9 cellular contexts compared by ENCODE assay signal in genomic region chr5:150153957-150154617, GRCh38. TPM values are rescaled to one million over a fixed set of nuclear protein-coding genes. Genes with fewer than 3 reads are reported as not detected.
DNase-seq lines count a peak whose midpoint lies in the region; ATAC-seq and TF ChIP-seq lines count a peak whose summit lies in the region.
"Had no signal": no experiment of that assay in that cellular context is flagged by ENCODE, and none has a peak within 500 bp of the region (broad histone marks: within the 10 kb centered on the region; RNA-seq: fewer than 3 reads in every experiment).

No MANE protein-coding gene starts in this region.

- POLR2A ChIA-PET in BJ (lab: Charles Lee) = interaction anchor here (0.6 to 1.0 kb wide), 3 partner anchors 10 to 155 kb away, joined by 3 to 6 read pairs (median 4); no protein-coding TSS in a partner anchor

- peak overlapping the region in 7 of 8 donors; percentile 65 to 96 (median 78) for H3K4me3 Mint-ChIP-seq in naive B cell

- H3K36me3 ChIP-seq in BJ (ENCODE audit: control insufficient read depth, insufficient read depth, low read length) (peaks cover 9% of the 10 kb centered on the region), MG63 (peaks cover 3% of the 10 kb centered on the region)
- H3K36me3 ChIP-seq: cardiac muscle cell had no signal

- peaks cover 21 to 28% (median 27%) of the 10 kb centered on the region in 3 donors for H3K4me1 Mint-ChIP-seq in naive B cell

- H3K4me3 ChIP-seq in BJ (ENCODE audit: low read depth, low read length) (peak overlapping the region; percentile 88), MG63 (peak overlapping the region; percentile 40)
- H3K4me3 ChIP-seq: cardiac muscle cell had no signal

- ATAC-seq in naive B cell (ENCODE audit: low read depth in 2 of 2) (peak; percentile 55 to 59), omental fat pad (ENCODE audit: low FRiP score) (no peak)

- CTCF ChIA-PET in BJ (lab: Yijun Ruan, JAX) = interaction anchor here (1.0 to 3.4 kb wide), 9 partner anchors 9 to 64 kb away, joined by 4 to 24 read pairs (median 9); no protein-coding TSS in a partner anchor

- DNase-seq in BJ (ENCODE audit: low read depth) (no peak), MG63 (no peak), cerebellar cortex (ENCODE audit: low spot score) (peak; percentile 54), naive B cell (no peak), omental fat pad (ENCODE audit: low spot score) (no peak), KG1 (lab: John Stamatoyannopoulos, UW) (no peak), NCI-H146 treated with DMSO at 0.1 percent for 48 hours (lab: John Stamatoyannopoulos, UW; ENCODE audit: unreplicated experiment) (no peak), cerebellum (ENCODE audit: low spot score) (no peak)

- peak overlapping the region in 5 of 6 donors; percentile 31 to 65 (median 56) for H3K27ac Mint-ChIP-seq in naive B cell

- H3K9me3 ChIP-seq in MG63 = no peaks in the 10 kb centered on the region

- peaks cover 0 to 4% (median 0%) of the 10 kb centered on the region in 3 donors for H3K27me3 Mint-ChIP-seq in naive B cell

- H3K9me3 Mint-ChIP-seq in naive B cell = no peaks in the 10 kb centered on the region

- peak; percentile 20; the same call in 1 of the 2 replicates for TF ChIP-seq CTCF in BJ (IDR thresholded peaks at IDR 0.05; ENCODE audit: insufficient read depth, low read depth, low read length)
- no peak for TF ChIP-seq CTCF in omental fat pad (IDR thresholded peaks at IDR 0.05)

- no peaks in the 10 kb centered on the region for H3K27me3 ChIP-seq in BJ (ENCODE audit: control insufficient read depth, insufficient read depth, low read length)
- H3K27me3 ChIP-seq in MG63 = no peaks in the 10 kb centered on the region
- H3K27me3 ChIP-seq: cardiac muscle cell had no signal

- no peaks in the 10 kb centered on the region for H3K36me3 Mint-ChIP-seq in naive B cell

RNA-seq across cellular contexts. Expression of gene PDGFRB, which starts 1.6 kb away (rescaled TPM):
- polyA plus RNA-seq in BJ (2011; rRNA removed) (163 and 276 TPM in 2 replicates), naive B cell (ENCODE audit: low read depth in 6 of 6) (1 to 10 TPM in 3 of 6 donors, under 1 TPM in 2, not detected in 1; 0.09 to 1.8 (median 1.1) TPM)
- 384 and 442 TPM in 2 replicates for polyA minus RNA-seq in BJ (2011; rRNA and poly(A)+ RNA removed)
- total RNA-seq in MG63 (2014; rRNA removed; shearing (Covaris generic); ENCODE audit: low replicate concordance) = 6.1 and 10.4 TPM in 2 replicates
- total RNA-seq in omental fat pad (100 to 1,000 TPM; 126 to 366 (median 149) TPM), cerebellum (37.9 TPM)

RNA-seq across cellular contexts. Expression of gene CDX1, which starts 12.5 kb away (rescaled TPM):
- polyA plus RNA-seq in BJ (2011; rRNA removed) = 0.39 and 0.97 TPM in 2 replicates
- 0.14 TPM in 1 of 2 replicates, not detected in the other for polyA minus RNA-seq in BJ (2011; rRNA and poly(A)+ RNA removed)
- total RNA-seq in MG63 (2014; rRNA removed; shearing (Covaris generic); ENCODE audit: low replicate concordance) = 0.07 TPM in 1 of 2 replicates, not detected in the other
- polyA plus RNA-seq in naive B cell (ENCODE audit: low read depth in 6 of 6) = not detected
- not detected for total RNA-seq in omental fat pad
- not detected for total RNA-seq in cerebellum
- total RNA-seq: cardiac muscle cell had no signal

RNA-seq across cellular contexts. Expression of gene SLC6A7, which starts 35.8 kb away (rescaled TPM):
- not detected in 2 replicates for polyA plus RNA-seq in BJ (2011; rRNA removed)
- not detected in 2 replicates for polyA minus RNA-seq in BJ (2011; rRNA and poly(A)+ RNA removed)
- not detected in 2 replicates for total RNA-seq in MG63 (2014; rRNA removed; shearing (Covaris generic); ENCODE audit: low replicate concordance)
- not detected for polyA plus RNA-seq in naive B cell (ENCODE audit: low read depth in 6 of 6)
- not detected for total RNA-seq in omental fat pad
- total RNA-seq in cerebellum = 5.9 TPM
- total RNA-seq: cardiac muscle cell had no signal
- polyA plus RNA-seq: cardiac muscle cell had no signal
